Comparison of ENCODE assay signal across 23 cellular contexts in the genomic region with DNA sequence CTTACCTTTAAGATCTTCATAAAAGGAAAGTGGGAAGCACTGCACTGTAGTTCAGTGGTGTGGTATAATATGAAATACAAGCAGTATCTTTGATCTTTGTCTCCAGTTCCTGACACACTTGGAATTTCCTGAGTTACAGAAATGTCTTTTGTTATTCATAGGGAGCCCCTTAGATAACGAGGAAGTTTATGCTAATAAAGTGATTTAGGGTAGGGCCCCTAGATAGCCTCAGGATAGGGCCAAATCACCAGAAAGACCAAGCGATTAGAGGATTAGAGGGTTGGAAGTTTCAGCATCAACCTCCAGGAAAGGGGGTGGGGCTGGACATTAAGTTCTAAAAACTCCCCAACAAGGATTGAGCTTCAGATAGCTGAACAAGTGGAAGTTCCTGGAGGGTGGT.
"Had no signal": no experiment of that assay in that cellular context is flagged by ENCODE, and none has a peak within 500 bp of the region (broad histone marks: within the 10 kb centered on the region; RNA-seq: fewer than 3 reads in every experiment).

No MANE protein-coding gene starts in this region.

- DNase-seq: colonic mucosa; effector memory CD4-positive, alpha-beta T cell; erythroblast; esophagus squamous epithelium; gastrocnemius medialis; head of caudate nucleus; left cardiac atrium; left lung; natural killer cell; occipital lobe; ovary; posterior cingulate gyrus; psoas muscle; right cardiac atrium; stimulated activated CD4-positive, alpha-beta T cell treated with anti-CD3 and anti-CD28 coated beads, Interleukin-15, amount 100 ng/mL, for 24 hours; stimulated activated CD4-positive, alpha-beta T cell treated with anti-CD3 and anti-CD28 coated beads, Interleukin-4, amount 100 ng/mL, for 1 hour; stimulated activated CD8-positive, alpha-beta memory T cell treated with anti-CD3 and anti-CD28 coated beads, Interleukin-4, amount 100 ng/mL, for 48 hours; stimulated activated naive CD4-positive, alpha-beta T cell treated with Interleukin-2 at 50 U/mL for 16 hours; stomach; thyroid gland had no signal

- H3K36me3 ChIP-seq: colonic mucosa, esophagus squamous epithelium, gastrocnemius medialis, left lung, ovary, stomach, thyroid gland, vagina had no signal

- H3K27ac Mint-ChIP-seq: dendritic cell treated with granulocyte-macrophage colony-stimulating factor and Interleukin-4, amounts not matched to agents 40 ng/mL and 50 ng/mL, for 4 days; natural killer cell had no signal

- H3K9me3 ChIP-seq: colonic mucosa, esophagus squamous epithelium, gastrocnemius medialis, left lung, ovary, psoas muscle, stomach, thyroid gland, vagina had no signal

- ATAC-seq: gastrocnemius medialis, left cardiac atrium, left lung, natural killer cell, psoas muscle, right cardiac atrium had no signal

- H3K4me3 ChIP-seq: colonic mucosa, esophagus squamous epithelium, gastrocnemius medialis, left lung, ovary, psoas muscle, skin epidermis, stomach, thyroid gland, vagina had no signal

- H3K9me3 Mint-ChIP-seq: dendritic cell treated with granulocyte-macrophage colony-stimulating factor and Interleukin-4, amounts not matched to agents 40 ng/mL and 50 ng/mL, for 4 days; natural killer cell had no signal

- H3K27ac ChIP-seq: colonic mucosa, esophagus squamous epithelium, gastrocnemius medialis, left lung, ovary, psoas muscle, skin epidermis, stomach, thyroid gland, vagina had no signal

- H3K27me3 ChIP-seq: colonic mucosa, esophagus squamous epithelium, gastrocnemius medialis, left lung, ovary, thyroid gland, vagina had no signal

- H3K36me3 Mint-ChIP-seq: natural killer cell had no signal

- H3K27me3 Mint-ChIP-seq: dendritic cell treated with granulocyte-macrophage colony-stimulating factor and Interleukin-4, amounts not matched to agents 40 ng/mL and 50 ng/mL, for 4 days had no signal

- H3K4me3 Mint-ChIP-seq: dendritic cell treated with granulocyte-macrophage colony-stimulating factor and Interleukin-4, amounts not matched to agents 40 ng/mL and 50 ng/mL, for 4 days; natural killer cell had no signal

- H3K4me1 ChIP-seq: colonic mucosa, esophagus squamous epithelium, gastrocnemius medialis, left lung, psoas muscle, stomach, thyroid gland, vagina had no signal
